8 cellular contexts compared by ENCODE assay signal in the genomic region with DNA sequence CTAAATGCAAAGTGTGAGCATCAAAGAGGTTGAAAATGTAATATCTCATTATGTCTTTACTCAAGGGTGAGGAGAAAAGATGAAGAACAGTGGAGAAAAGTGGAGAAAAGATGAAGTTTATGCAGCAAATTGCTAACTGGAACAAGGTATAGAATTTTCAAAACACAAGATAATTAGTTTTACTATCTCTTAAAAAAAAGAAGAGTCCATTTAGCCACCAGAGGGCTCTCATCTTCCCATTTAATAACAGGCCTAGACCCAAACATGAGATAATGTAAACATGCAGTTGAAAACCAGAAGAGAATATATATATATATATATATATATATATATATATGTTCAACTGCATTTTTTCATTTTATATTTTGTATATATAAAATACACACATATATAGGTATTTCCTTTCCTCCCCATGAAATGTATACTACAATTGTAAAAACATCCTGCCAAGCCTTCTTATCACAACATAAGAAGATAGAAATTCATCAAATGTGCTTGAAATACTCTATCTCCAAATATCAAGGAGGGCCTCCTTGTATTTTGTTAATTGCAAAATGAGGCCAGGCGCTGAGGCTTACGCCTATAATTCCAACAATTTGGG.
DNase-seq lines count a peak whose midpoint lies in the region; TF ChIP-seq lines count a peak whose summit lies in the region.

No MANE protein-coding gene starts in this region.

- H3K36me3 ChIP-seq in endodermal cell (ENCODE audit: control insufficient read depth, insufficient read depth, low read length) (no peaks in the 10 kb centered on the region), suprapubic skin (no peaks in the 10 kb centered on the region)

- TF ChIP-seq CTCF in endodermal cell (conservative IDR thresholded peaks at IDR 0.05) (peak; percentile 73), osteocyte (IDR thresholded peaks at IDR 0.05) (peak; percentile 60), suprapubic skin (IDR thresholded peaks at IDR 0.05) (peak in 1 of 2 donors; percentile 22), Calu3 (IDR thresholded peaks at IDR 0.05; ENCODE audit: unreplicated experiment) (no peak)

- no peak overlapping the region for H3K27ac ChIP-seq in endodermal cell (ENCODE audit: low read depth, low read length)
- H3K27ac ChIP-seq in suprapubic skin = no peak overlapping the region

- H3K4me3 Mint-ChIP-seq in endodermal cell = no peak overlapping the region
- no peak overlapping the region for H3K4me3 Mint-ChIP-seq in osteocyte (ENCODE audit: unreplicated experiment)
- no peak overlapping the region for H3K4me3 Mint-ChIP-seq in Calu3 (ENCODE audit: low read depth, unreplicated experiment)

- no peak overlapping the region for H3K27ac Mint-ChIP-seq in endodermal cell
- no peak overlapping the region for H3K27ac Mint-ChIP-seq in osteocyte (ENCODE audit: unreplicated experiment)
- no peak overlapping the region for H3K27ac Mint-ChIP-seq in Calu3 (ENCODE audit: unreplicated experiment)

- peaks cover 4% of the 10 kb centered on the region for H3K27me3 Mint-ChIP-seq in endodermal cell (ENCODE audit: insufficient read depth)
- no peaks in the 10 kb centered on the region for H3K27me3 Mint-ChIP-seq in osteocyte (ENCODE audit: unreplicated experiment)
- H3K27me3 Mint-ChIP-seq in Calu3 (ENCODE audit: unreplicated experiment) = no peaks in the 10 kb centered on the region

- POLR2A ChIA-PET in HEK293T (lab: Yijun Ruan, JAX) = no interaction called here

- intact Hi-C loops in Calu3 (cut with micrococcal nuclease; ENCODE audit: unreplicated experiment) = loop anchor here (5.0 to 10.0 kb wide), 3 partner anchors 65 to 312 kb away; a partner anchor contains a TSS

- BruUV-seq in Calu3 (replicated peaks; lab: Mats Ljungman, UMichigan) = no TSS peak

- no peak overlapping the region for H3K4me3 ChIP-seq in endodermal cell (ENCODE audit: low read length)
- H3K4me3 ChIP-seq in suprapubic skin = no peak overlapping the region

- H3K9me3 ChIP-seq in endodermal cell (ENCODE audit: control insufficient read depth, low read length) (no peaks in the 10 kb centered on the region), suprapubic skin (no peaks in the 10 kb centered on the region)

- 83 to 98% methylated on average over 2 of the region's 2 CpGs for WGBS in endodermal cell (ENCODE audit: insufficient coverage in 1 of 2, insufficient read length in 1 of 2), 2 experiments
- 93% methylated on average over 2 of the region's 2 CpGs for WGBS in suprapubic skin

- H3K9me3 Mint-ChIP-seq in endodermal cell = peaks cover 5% of the 10 kb centered on the region
- H3K9me3 Mint-ChIP-seq in osteocyte (ENCODE audit: unreplicated experiment) = no peaks in the 10 kb centered on the region
- peaks cover 2% of the 10 kb centered on the region for H3K9me3 Mint-ChIP-seq in Calu3 (ENCODE audit: low read depth, unreplicated experiment)

- CTCF ChIA-PET in HEK293T (lab: Yijun Ruan, JAX) (no interaction called here), Calu3 (lab: Charles Lee) (no interaction called here)

- H3K4me1 Mint-ChIP-seq in endodermal cell (no peaks in the 10 kb centered on the region), osteocyte (ENCODE audit: unreplicated experiment) (peaks cover 3% of the 10 kb centered on the region), Calu3 (ENCODE audit: low read depth, unreplicated experiment) (peaks cover 16% of the 10 kb centered on the region)

- TF ChIP-seq EP300 in suprapubic skin (IDR thresholded peaks at IDR 0.05) = no peak

- H3K27me3 ChIP-seq in endodermal cell (ENCODE audit: control insufficient read depth, insufficient read depth, low read length, poor library complexity, severe bottlenecking) = no peaks in the 10 kb centered on the region
- no peaks in the 10 kb centered on the region for H3K27me3 ChIP-seq in suprapubic skin

- no peaks in the 10 kb centered on the region for H3K4me1 ChIP-seq in endodermal cell (ENCODE audit: control insufficient read depth, insufficient read depth, low read length)
- peaks cover 11% of the 10 kb centered on the region for H3K4me1 ChIP-seq in suprapubic skin

- TF ChIP-seq POLR2A in suprapubic skin (IDR thresholded peaks at IDR 0.05) = no peak

- DNase-seq in AG20443 (ENCODE audit: low spot score) = peak; percentile 40
- peak; percentile 32 for DNase-seq in HEK293T (ENCODE audit: extremely low spot score)
- peak; percentile 74 for DNase-seq in OCI-M1 (lab: John Stamatoyannopoulos, UW)
- DNase-seq in endodermal cell = no peak
- no peak for DNase-seq in osteocyte (ENCODE audit: extremely low spot score, unreplicated experiment)
- DNase-seq in suprapubic skin (ENCODE audit: low spot score in 2 of 2) = no peak
- DNase-seq in stimulated activated CD8-positive, alpha-beta memory T cell treated with anti-CD3 and anti-CD28 coated beads, Interleukin-4, amount 100 ng/mL, for 48 hours = no peak
- no peak for DNase-seq in Calu3

- H3K36me3 Mint-ChIP-seq in endodermal cell (ENCODE audit: low read depth) = no peaks in the 10 kb centered on the region
- H3K36me3 Mint-ChIP-seq in osteocyte (ENCODE audit: unreplicated experiment) = no peaks in the 10 kb centered on the region
- H3K36me3 Mint-ChIP-seq in Calu3 (ENCODE audit: insufficient read depth, unreplicated experiment) = no peaks in the 10 kb centered on the region

- H3K9ac ChIP-seq in endodermal cell (ENCODE audit: extremely low read depth, low read length, poor library complexity, severe bottlenecking) = no peak overlapping the region

TF ChIP-seq in HEK293T, 16 proteins besides CTCF, POLR2A, EP300 and RAD21:
- TF ChIP-seq, protein P1, sequence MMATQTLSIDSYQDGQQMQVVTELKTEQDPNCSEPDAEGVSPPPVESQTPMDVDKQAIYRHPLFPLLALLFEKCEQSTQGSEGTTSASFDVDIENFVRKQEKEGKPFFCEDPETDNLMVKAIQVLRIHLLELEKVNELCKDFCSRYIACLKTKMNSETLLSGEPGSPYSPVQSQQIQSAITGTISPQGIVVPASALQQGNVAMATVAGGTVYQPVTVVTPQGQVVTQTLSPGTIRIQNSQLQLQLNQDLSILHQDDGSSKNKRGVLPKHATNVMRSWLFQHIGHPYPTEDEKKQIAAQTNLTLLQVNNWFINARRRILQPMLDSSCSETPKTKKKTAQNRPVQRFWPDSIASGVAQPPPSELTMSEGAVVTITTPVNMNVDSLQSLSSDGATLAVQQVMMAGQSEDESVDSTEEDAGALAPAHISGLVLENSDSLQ (IDR thresholded peaks at IDR 0.05) = no peak
- no peak for TF ChIP-seq TARDBP (IDR thresholded peaks at IDR 0.05)
- TF ChIP-seq HDGF (IDR thresholded peaks at IDR 0.05; ENCODE audit: borderline replicate concordance) = no peak
- no peak for TF ChIP-seq SP1 (IDR thresholded peaks at IDR 0.05)

Comparison
In these comparisons a context has a peak if more than half of its experiments do, and no peak if none do; other contexts are left out.
1. DNase-seq: peak in AG20443 (single experiment), HEK293T (single experiment) and OCI-M1 (single experiment); none in endodermal cell (single experiment), osteocyte (single experiment), suprapubic skin (0 of 2), stimulated activated CD8-positive, alpha-beta memory T cell treated with anti-CD3 and anti-CD28 coated beads, Interleukin-4, amount 100 ng/mL, for 48 hours (single experiment) and Calu3 (single experiment).